1 cellular context compared by ENCODE assay signal in the genomic region with DNA sequence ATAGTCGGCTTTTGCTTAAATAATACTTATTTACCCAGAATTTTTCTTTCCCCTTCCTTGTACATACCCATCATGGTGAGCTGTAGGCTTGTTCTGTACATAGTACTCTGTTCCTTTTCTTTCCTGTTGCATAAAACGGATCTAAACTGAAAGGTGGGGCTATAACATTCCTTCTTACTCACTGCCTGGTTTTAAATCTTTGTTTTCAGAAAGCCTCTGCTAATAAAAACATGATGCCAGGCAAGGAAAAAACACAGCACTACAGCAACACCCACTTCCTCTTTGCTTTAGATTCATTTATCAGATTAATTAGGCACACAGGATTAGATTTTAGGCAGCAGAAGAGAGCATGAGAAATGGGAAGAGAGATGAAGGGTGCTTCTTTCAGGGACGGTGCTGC.
TF ChIP-seq lines count a peak whose summit lies in the region.

No MANE protein-coding gene starts in this region.

TF ChIP-seq in WTC11, 78 proteins besides CTCF, POLR2A, EP300 and RAD21 (continued from another document):
- TF ChIP-seq, protein P1, sequence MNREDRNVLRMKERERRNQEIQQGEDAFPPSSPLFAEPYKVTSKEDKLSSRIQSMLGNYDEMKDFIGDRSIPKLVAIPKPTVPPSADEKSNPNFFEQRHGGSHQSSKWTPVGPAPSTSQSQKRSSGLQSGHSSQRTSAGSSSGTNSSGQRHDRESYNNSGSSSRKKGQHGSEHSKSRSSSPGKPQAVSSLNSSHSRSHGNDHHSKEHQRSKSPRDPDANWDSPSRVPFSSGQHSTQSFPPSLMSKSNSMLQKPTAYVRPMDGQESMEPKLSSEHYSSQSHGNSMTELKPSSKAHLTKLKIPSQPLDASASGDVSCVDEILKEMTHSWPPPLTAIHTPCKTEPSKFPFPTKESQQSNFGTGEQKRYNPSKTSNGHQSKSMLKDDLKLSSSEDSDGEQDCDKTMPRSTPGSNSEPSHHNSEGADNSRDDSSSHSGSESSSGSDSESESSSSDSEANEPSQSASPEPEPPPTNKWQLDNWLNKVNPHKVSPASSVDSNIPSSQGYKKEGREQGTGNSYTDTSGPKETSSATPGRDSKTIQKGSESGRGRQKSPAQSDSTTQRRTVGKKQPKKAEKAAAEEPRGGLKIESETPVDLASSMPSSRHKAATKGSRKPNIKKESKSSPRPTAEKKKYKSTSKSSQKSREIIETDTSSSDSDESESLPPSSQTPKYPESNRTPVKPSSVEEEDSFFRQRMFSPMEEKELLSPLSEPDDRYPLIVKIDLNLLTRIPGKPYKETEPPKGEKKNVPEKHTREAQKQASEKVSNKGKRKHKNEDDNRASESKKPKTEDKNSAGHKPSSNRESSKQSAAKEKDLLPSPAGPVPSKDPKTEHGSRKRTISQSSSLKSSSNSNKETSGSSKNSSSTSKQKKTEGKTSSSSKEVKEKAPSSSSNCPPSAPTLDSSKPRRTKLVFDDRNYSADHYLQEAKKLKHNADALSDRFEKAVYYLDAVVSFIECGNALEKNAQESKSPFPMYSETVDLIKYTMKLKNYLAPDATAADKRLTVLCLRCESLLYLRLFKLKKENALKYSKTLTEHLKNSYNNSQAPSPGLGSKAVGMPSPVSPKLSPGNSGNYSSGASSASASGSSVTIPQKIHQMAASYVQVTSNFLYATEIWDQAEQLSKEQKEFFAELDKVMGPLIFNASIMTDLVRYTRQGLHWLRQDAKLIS (CRISPR knock-in tag; IDR thresholded peaks at IDR 0.05; ENCODE audit: borderline replicate concordance) = no peak
